ENCODE assay signal across 10 cellular contexts in the genomic region with DNA sequence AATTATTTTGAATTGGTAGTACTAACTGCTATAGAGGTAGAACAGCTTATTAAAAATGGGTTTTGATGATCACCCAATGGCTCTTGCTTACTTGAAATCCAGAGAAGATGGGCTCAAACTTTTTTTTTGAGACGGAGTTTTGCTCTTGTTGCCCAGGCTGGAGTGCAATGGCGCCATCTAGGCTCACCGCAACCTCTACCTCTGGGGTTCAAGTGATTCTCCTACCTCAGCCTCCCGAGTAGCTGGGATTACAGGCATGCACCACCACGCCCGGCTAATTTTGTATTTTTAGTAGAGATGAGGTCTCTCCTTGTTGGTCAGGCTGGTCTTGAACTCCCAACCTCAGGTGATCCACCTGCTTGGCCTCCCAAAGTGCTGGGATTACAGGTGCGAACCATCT. TPM values are rescaled to one million over a fixed set of nuclear protein-coding genes. Genes with fewer than 3 reads are reported as not detected.
DNase-seq lines count a peak whose midpoint lies in the region; ATAC-seq and TF ChIP-seq lines count a peak whose summit lies in the region.
"Not testable (repeated sequence)": the region's sequence is repeated elsewhere in the genome, so short reads cannot be mapped to it uniquely, and the experiment has no call there.
"Had no signal": no experiment of that assay in that cellular context is flagged by ENCODE, and none has a peak within 500 bp of the region (broad histone marks: within the 10 kb centered on the region; RNA-seq: fewer than 3 reads in every experiment).

No MANE protein-coding gene starts in this region.

- ATAC-seq in activated CD8-positive, alpha-beta T cell treated with anti-CD3 and anti-CD28 coated beads for 36 hours, result not testable (repeated sequence)

- 88 to 90% methylated on average over 5 to 7 of the region's 7 CpGs for WGBS in endodermal cell (ENCODE audit: insufficient coverage in 1 of 2, insufficient read length in 1 of 2), 2 experiments

- not testable (repeated sequence) for H3F3A ChIP-seq in DOHH2 (ENCODE audit: control insufficient read depth, insufficient read depth)

- TF ChIP-seq CTCF in 22Rv1 (IDR thresholded peaks at IDR 0.05) (peak; percentile 58), DOHH2 (IDR thresholded peaks at IDR 0.05; ENCODE audit: low read depth, low read length, poor library complexity, severe bottlenecking) (peak; percentile 43), HEK293 (tag by site-specific recombination; IDR thresholded peaks at IDR 0.05) (0 out of 2 replicates have a peak, but pooled peaks have one; percentile 38), OCI-LY7 (conservative IDR thresholded peaks at IDR 0.05; ENCODE audit: low read length) (peak; percentile 44; the same call in 1 of the 2 replicates), WERI-Rb-1 (IDR thresholded peaks at IDR 0.05; ENCODE audit: low read depth, low read length) (peak; percentile 26; the same call in 1 of the 2 replicates), endodermal cell (conservative IDR thresholded peaks at IDR 0.05) (peak; percentile 42)
- peak; percentile 13 for TF ChIP-seq CTCF in activated CD8-positive, alpha-beta T cell treated with anti-CD3 and anti-CD28 coated beads for 36 hours (IDR thresholded peaks at IDR 0.05)

- H3K4me1 ChIP-seq in DOHH2 (ENCODE audit: control insufficient read depth, low read length), result peaks cover 20% of the 10 kb centered on the region
- not testable (repeated sequence) for H3K4me1 ChIP-seq in HEK293 (ENCODE audit: control insufficient read depth, insufficient read depth, low read length); endodermal cell (ENCODE audit: control insufficient read depth, insufficient read depth, low read length)
- peaks cover 22% of the 10 kb centered on the region for H3K4me1 ChIP-seq in OCI-LY7 (ENCODE audit: insufficient read depth, low read length, poor library complexity, severe bottlenecking)

- intact Hi-C loops in OCI-LY7 (cut with micrococcal nuclease; ENCODE audit: unreplicated experiment); activated CD8-positive, alpha-beta T cell treated with anti-CD3 and anti-CD28 coated beads for 36 hours (cut with micrococcal nuclease): not testable (repeated sequence)

- CTCF ChIA-PET in HEK293 (lab: Yijun Ruan, JAX), result interaction anchor here (0.7 to 1.3 kb wide), 7 partner anchors 12 to 143 kb away, joined by 3 read pairs; a partner anchor contains a TSS
- CTCF ChIA-PET in OCI-LY7 (lab: Charles Lee; ENCODE audit: unreplicated experiment), result not testable (repeated sequence)
- CTCF ChIA-PET in activated CD8-positive, alpha-beta T cell treated with anti-CD3 and anti-CD28 coated beads for 36 hours (lab: Charles Lee), result interaction anchor here (0.6 to 1.6 kb wide), 7 partner anchors 28 to 366 kb away, joined by 3 to 4 read pairs (median 3); a partner anchor contains a TSS

- not testable (repeated sequence) for H3K36me3 Mint-ChIP-seq in activated CD8-positive, alpha-beta T cell treated with anti-CD3 and anti-CD28 coated beads for 36 hours (ENCODE audit: low read depth); endodermal cell (ENCODE audit: low read depth)

- H3K4me3 ChIP-seq in DOHH2 (ENCODE audit: low read length); HEK293 (ENCODE audit: low read depth, low read length); OCI-LY7 (ENCODE audit: low read depth, low read length, poor library complexity, severe bottlenecking); WERI-Rb-1 (ENCODE audit: low read depth, low read length); endodermal cell (ENCODE audit: low read length): not testable (repeated sequence)

- POLR2A ChIA-PET in HEK293 (lab: Yijun Ruan, JAX) (interaction anchor here (0.6 kb wide), 1 partner anchor 25 kb away, joined by 6 read pairs; no protein-coding TSS in a partner anchor), OCI-LY7 (lab: Charles Lee) (interaction anchor here (0.6 to 0.7 kb wide), 3 partner anchors 58 to 145 kb away, joined by 4 read pairs; no protein-coding TSS in a partner anchor)
- POLR2A ChIA-PET in activated CD8-positive, alpha-beta T cell treated with anti-CD3 and anti-CD28 coated beads for 36 hours (lab: Charles Lee), result interaction anchor here (0.6 kb wide), 1 partner anchor 453 kb away, joined by 3 read pairs; no protein-coding TSS in a partner anchor

- not testable (repeated sequence) for H2AFZ ChIP-seq in OCI-LY7 (ENCODE audit: low read length)

- H4K20me1 ChIP-seq in DOHH2 (ENCODE audit: control insufficient read depth, insufficient read depth, low read depth, low read length); OCI-LY7 (ENCODE audit: insufficient read depth, low read length): not testable (repeated sequence)

- not testable (repeated sequence) for H3K27ac ChIP-seq in 22Rv1; DOHH2 (ENCODE audit: low read depth, low read length); HEK293 (ENCODE audit: extremely low read depth, low read depth, low read length); OCI-LY7 (ENCODE audit: low read depth, low read length, poor library complexity, severe bottlenecking); WERI-Rb-1; endodermal cell (ENCODE audit: low read depth, low read length)

- not testable (repeated sequence) for H3K4me2 ChIP-seq in DOHH2 (ENCODE audit: low read length); OCI-LY7 (ENCODE audit: low read length)

- H3K4me3 Mint-ChIP-seq in activated CD8-positive, alpha-beta T cell treated with anti-CD3 and anti-CD28 coated beads for 36 hours; endodermal cell: not testable (repeated sequence)

- H3K36me3 ChIP-seq in DOHH2 (ENCODE audit: control insufficient read depth, low read length); HEK293 (ENCODE audit: control insufficient read depth in 2 of 2, insufficient read depth in 1 of 2, low read length in 2 of 2); OCI-LY7 (ENCODE audit: insufficient read depth, low read length); WERI-Rb-1; endodermal cell (ENCODE audit: control insufficient read depth, insufficient read depth, low read length): not testable (repeated sequence)

- H3K9me3 ChIP-seq in DOHH2 (ENCODE audit: control insufficient read depth, insufficient read depth, low read length); HEK293 (ENCODE audit: control insufficient read depth, insufficient read depth, low read depth, low read length); OCI-LY7 (ENCODE audit: low read length); WERI-Rb-1 (ENCODE audit: severe bottlenecking); endodermal cell (ENCODE audit: control insufficient read depth, low read length): not testable (repeated sequence)

- not testable (repeated sequence) for H3K27me3 Mint-ChIP-seq in activated CD8-positive, alpha-beta T cell treated with anti-CD3 and anti-CD28 coated beads for 36 hours; endodermal cell (ENCODE audit: insufficient read depth)

- not testable (repeated sequence) for H3K9me2 ChIP-seq in DOHH2 (replicated peaks; ENCODE audit: control insufficient read depth, low read length); OCI-LY7 (ENCODE audit: insufficient read depth, low read length)

- H3K27ac Mint-ChIP-seq in activated CD8-positive, alpha-beta T cell treated with anti-CD3 and anti-CD28 coated beads for 36 hours; endodermal cell: not testable (repeated sequence)

- not testable (repeated sequence) for H3K79me2 ChIP-seq in DOHH2 (ENCODE audit: control insufficient read depth, low read length); OCI-LY7 (ENCODE audit: insufficient read depth, low read depth, low read length)

- not testable (repeated sequence) for H3K9ac ChIP-seq in endodermal cell (ENCODE audit: extremely low read depth, low read length, poor library complexity, severe bottlenecking)

- not testable (repeated sequence) for DNase-seq in OCI-LY7 (ENCODE audit: low spot score); WERI-Rb-1; endodermal cell
- peak; percentile 44 for DNase-seq in activated CD8-positive, alpha-beta T cell treated with anti-CD3 and anti-CD28 coated beads for 36 hours
- peak; percentile 24 for DNase-seq in stimulated activated CD4-positive, alpha-beta T cell treated with anti-CD3 and anti-CD28 coated beads, Interleukin-15, amount 100 ng/mL, for 24 hours

- peaks cover 24% of the 10 kb centered on the region for H3K4me1 Mint-ChIP-seq in activated CD8-positive, alpha-beta T cell treated with anti-CD3 and anti-CD28 coated beads for 36 hours (ENCODE audit: low read depth)
- H3K4me1 Mint-ChIP-seq in endodermal cell, result peaks cover 14% of the 10 kb centered on the region

- not testable (repeated sequence) for H3K27me3 ChIP-seq in DOHH2 (ENCODE audit: control insufficient read depth, low read length); WERI-Rb-1 (ENCODE audit: insufficient read depth, low read depth, severe bottlenecking); endodermal cell (ENCODE audit: control insufficient read depth, insufficient read depth, low read length, poor library complexity, severe bottlenecking)

- H3K9me3 Mint-ChIP-seq in activated CD8-positive, alpha-beta T cell treated with anti-CD3 and anti-CD28 coated beads for 36 hours; endodermal cell: not testable (repeated sequence)

- not testable (repeated sequence) for BruUV-seq in OCI-LY7 (replicated peaks; lab: Mats Ljungman, UMichigan)

RNA-seq across cellular contexts. Expression of a gene that starts 3.8 kb away (rescaled TPM):
- 15.8 and 22.1 TPM in 2 replicates for total RNA-seq in OCI-LY7 (2014; rRNA removed; shearing (Covaris generic))
- 20.6 and 28.9 TPM in 2 replicates for total RNA-seq in OCI-LY7 (2022)
- 1 to 10 TPM; 7.9 to 9.6 TPM for total RNA-seq in activated CD8-positive, alpha-beta T cell treated with anti-CD3 and anti-CD28 coated beads for 36 hours
- 10 to 100 TPM; 20.5 to 23.2 TPM for total RNA-seq in endodermal cell
- 23.1 TPM for polyA plus RNA-seq in endodermal cell (2013, experiment 1 of 2)
- 17.5 TPM for polyA plus RNA-seq in endodermal cell (2013, experiment 2 of 2)

RNA-seq across cellular contexts. Expression of a gene that starts 4.8 kb away (rescaled TPM):
- 7.0 and 11.7 TPM in 2 replicates for total RNA-seq in OCI-LY7 (2014; rRNA removed; shearing (Covaris generic))
- total RNA-seq in OCI-LY7 (2022) (35.0 and 35.6 TPM in 2 replicates), endodermal cell (10 to 100 TPM; 39.3 to 54.9 TPM)
- 10 to 100 TPM; 23.3 to 31.3 TPM for total RNA-seq in activated CD8-positive, alpha-beta T cell treated with anti-CD3 and anti-CD28 coated beads for 36 hours
- polyA plus RNA-seq in endodermal cell (2013, experiment 1 of 2), result 22.7 TPM
- 20.4 TPM for polyA plus RNA-seq in endodermal cell (2013, experiment 2 of 2)

RNA-seq across cellular contexts. Expression of a gene that starts 33.1 kb away (rescaled TPM):
- total RNA-seq in OCI-LY7 (2014; rRNA removed; shearing (Covaris generic)), result 0.76 and 2.5 TPM in 2 replicates
- total RNA-seq in OCI-LY7 (2022), result 1.2 and 1.4 TPM in 2 replicates
- total RNA-seq in activated CD8-positive, alpha-beta T cell treated with anti-CD3 and anti-CD28 coated beads for 36 hours, result under 1 TPM; 0.41 to 0.54 TPM
- 1 to 10 TPM; 2.5 to 3.2 TPM for total RNA-seq in endodermal cell
- polyA plus RNA-seq in endodermal cell (2013, experiment 1 of 2), result 3.1 TPM
- polyA plus RNA-seq in endodermal cell (2013, experiment 2 of 2), result 1.6 TPM
- total RNA-seq: IMR-90, MCF 10A had no signal
- polyA plus RNA-seq: IMR-90 had no signal

RNA-seq across cellular contexts. Expression of a gene that starts 37.2 kb away (rescaled TPM):
- total RNA-seq in OCI-LY7 (2014; rRNA removed; shearing (Covaris generic)), result 150 and 154 TPM in 2 replicates
- total RNA-seq in OCI-LY7 (2022) (262 and 281 TPM in 2 replicates), endodermal cell (100 to 1,000 TPM; 134 to 167 TPM)
- total RNA-seq in activated CD8-positive, alpha-beta T cell treated with anti-CD3 and anti-CD28 coated beads for 36 hours, result 100 to 1,000 TPM; 292 to 297 TPM
- polyA plus RNA-seq in endodermal cell (2013, experiment 1 of 2), result 159 TPM
- 143 TPM for polyA plus RNA-seq in endodermal cell (2013, experiment 2 of 2)

RNA-seq across cellular contexts. Expression of a gene that starts 38.8 kb away (rescaled TPM):
- total RNA-seq in OCI-LY7 (2014; rRNA removed; shearing (Covaris generic)), result 37.5 and 46.0 TPM in 2 replicates
- total RNA-seq in OCI-LY7 (2022) (54.1 and 61.1 TPM in 2 replicates), endodermal cell (10 to 100 TPM; 27.0 to 35.1 TPM)
- 10 to 100 TPM; 58.7 to 60.2 TPM for total RNA-seq in activated CD8-positive, alpha-beta T cell treated with anti-CD3 and anti-CD28 coated beads for 36 hours
- 43.7 TPM for polyA plus RNA-seq in endodermal cell (2013, experiment 1 of 2)
- 41.2 TPM for polyA plus RNA-seq in endodermal cell (2013, experiment 2 of 2)
